Comparison of ENCODE assay signal across 8 cellular contexts in genomic region chr22:31488346-31488883, GRCh38. TPM values are rescaled to one million over a fixed set of nuclear protein-coding genes. Genes with fewer than 3 reads are reported as not detected.
DNase-seq lines count a peak whose midpoint lies in the region; ATAC-seq and TF ChIP-seq lines count a peak whose summit lies in the region.

No MANE protein-coding gene starts in this region.

- H3K4me1 Mint-ChIP-seq in activated naive CD8-positive, alpha-beta T cell treated with anti-CD3 and anti-CD28 coated beads, Interleukin-2, amount 50 U/mL, for 24 hours: peaks cover 58% of the 10 kb centered on the region

- no peaks in the 10 kb centered on the region for H3K9me3 ChIP-seq in heart left ventricle
- no peaks in the 10 kb centered on the region for H3K9me3 ChIP-seq in upper lobe of right lung

- ATAC-seq in heart left ventricle (no peak), Right ventricle myocardium inferior (no peak), upper lobe of right lung (no peak), GM19463 (IDR thresholded peaks at IDR 0.05; ENCODE audit: unreplicated experiment) (no peak)
- ATAC-seq in activated naive CD8-positive, alpha-beta T cell treated with anti-CD3 and anti-CD28 coated beads, Interleukin-2, amount 50 U/mL, for 24 hours: no peak

- peak overlapping the region; percentile 87 for H3K4me3 Mint-ChIP-seq in activated naive CD8-positive, alpha-beta T cell treated with anti-CD3 and anti-CD28 coated beads, Interleukin-2, amount 50 U/mL, for 24 hours

- 83 to 86% (median 84%) methylated on average over 6 of the region's 6 CpGs for WGBS in heart left ventricle, 4 donors
- WGBS in lower leg skin, 2 donors: 75 to 79% methylated on average over 6 of the region's 6 CpGs

- H3K4me1 ChIP-seq in heart left ventricle (peaks cover 0 to 39% (median 21%) of the 10 kb centered on the region in 12 donors), upper lobe of right lung (peaks cover 27% of the 10 kb centered on the region)

- peak overlapping the region in 11 of 12 donors; percentile 65 to 98 (median 85) for H3K4me3 ChIP-seq in heart left ventricle
- H3K4me3 ChIP-seq in lower leg skin (ENCODE audit: low read depth, poor library complexity, severe bottlenecking): peak overlapping the region; percentile 86
- peak overlapping the region; percentile 90 for H3K4me3 ChIP-seq in upper lobe of right lung

- no peak for DNase-seq in heart left ventricle
- DNase-seq in Right ventricle myocardium inferior (ENCODE audit: missing footprints): no peak
- no peak for DNase-seq in activated naive CD8-positive, alpha-beta T cell treated with anti-CD3 and anti-CD28 coated beads, Interleukin-2, amount 50 U/mL, for 24 hours
- DNase-seq in lower leg skin (ENCODE audit: low spot score in 2 of 2): no peak
- DNase-seq in upper lobe of right lung: no peak
- no peak for DNase-seq in islet precursor cell
- DNase-seq in NCI-H146 treated with DMSO at 0.1 percent for 48 hours (lab: John Stamatoyannopoulos, UW; ENCODE audit: unreplicated experiment): no peak

- TF ChIP-seq POLR2A in heart left ventricle (IDR thresholded peaks at IDR 0.05) (no peak), lower leg skin (IDR thresholded peaks at IDR 0.05) (no peak)

- intact Hi-C loops in heart left ventricle (cut with DNase I): loop anchor here in 3 of 10 donors (5.0 kb wide), 3 partner anchors 36 to 141 kb away; partner anchors contain the start of gene PATZ1 (in 1 of the 3)
- intact Hi-C loops in Right ventricle myocardium inferior (cut with DNase I): loop anchor here (5.0 kb wide), 2 partner anchors 36 to 91 kb away; partner anchors contain the start of gene DRG1
- intact Hi-C loops in lower leg skin (cut with DNase I; ENCODE audit: low total_unique reads): no loop called here
- intact Hi-C loops in upper lobe of right lung (cut with DNase I): no loop called here

- H3K27me3 ChIP-seq in heart left ventricle (no peaks in the 10 kb centered on the region), upper lobe of right lung (no peaks in the 10 kb centered on the region)

- TF ChIP-seq CTCF in heart left ventricle (IDR thresholded peaks at IDR 0.05): no peak
- TF ChIP-seq CTCF in lower leg skin (IDR thresholded peaks at IDR 0.05): no peak
- no peak for TF ChIP-seq CTCF in upper lobe of right lung (IDR thresholded peaks at IDR 0.05)

- peaks cover 0 to 48% (median 45%) of the 10 kb centered on the region in 9 donors for H3K36me3 ChIP-seq in heart left ventricle
- peaks cover 37% of the 10 kb centered on the region for H3K36me3 ChIP-seq in upper lobe of right lung

- no peaks in the 10 kb centered on the region for H3K27me3 Mint-ChIP-seq in activated naive CD8-positive, alpha-beta T cell treated with anti-CD3 and anti-CD28 coated beads, Interleukin-2, amount 50 U/mL, for 24 hours

- peaks cover 43% of the 10 kb centered on the region for H3K36me3 Mint-ChIP-seq in activated naive CD8-positive, alpha-beta T cell treated with anti-CD3 and anti-CD28 coated beads, Interleukin-2, amount 50 U/mL, for 24 hours (ENCODE audit: low read depth)

- no peaks in the 10 kb centered on the region for H3K9me3 Mint-ChIP-seq in activated naive CD8-positive, alpha-beta T cell treated with anti-CD3 and anti-CD28 coated beads, Interleukin-2, amount 50 U/mL, for 24 hours

- H3K27ac Mint-ChIP-seq in activated naive CD8-positive, alpha-beta T cell treated with anti-CD3 and anti-CD28 coated beads, Interleukin-2, amount 50 U/mL, for 24 hours: peak overlapping the region; percentile 80

- H3K27ac ChIP-seq in heart left ventricle (peak overlapping the region in 8 of 12 donors; percentile 88 to 99 (median 98)), upper lobe of right lung (peak overlapping the region; percentile 82)

RNA-seq across cellular contexts. Expression of gene EIF4ENIF1, which starts 1.2 kb away (rescaled TPM):
- 10 to 100 TPM; 12.1 to 31.2 (median 23.8) TPM for total RNA-seq in heart left ventricle
- 10 to 100 TPM in 1 of 2 donors, 1 to 10 TPM in 1; 8.3 to 13.6 TPM for polyA plus RNA-seq in heart left ventricle
- total RNA-seq in Right ventricle myocardium inferior: 30.5 TPM
- total RNA-seq in lower leg skin: 10 to 100 TPM; 14.7 to 20.8 (median 16.9) TPM
- 27.2 TPM for total RNA-seq in upper lobe of right lung

RNA-seq across cellular contexts. Expression of gene SFI1, which starts 7.9 kb away (rescaled TPM):
- 10 to 100 TPM in 1 of 9 donors, 1 to 10 TPM in 8; 2.2 to 18.3 (median 6.4) TPM for total RNA-seq in heart left ventricle
- 1 to 10 TPM; 4.8 to 8.1 TPM for polyA plus RNA-seq in heart left ventricle
- total RNA-seq in Right ventricle myocardium inferior: 6.7 TPM
- total RNA-seq in lower leg skin: 10 to 100 TPM; 24.2 to 66.4 (median 32.2) TPM
- total RNA-seq in upper lobe of right lung: 38.0 TPM
